ENCODE assay signal across 32 cellular contexts in genomic region chr11:120404495-120404894, GRCh38.
A peak's percentile ranks its signal among the peaks of the same experiment; 100 is the strongest.
DNase-seq lines count a peak whose midpoint lies in the region; ATAC-seq, FAIRE-seq and TF ChIP-seq lines count a peak whose summit lies in the region.
"Had no signal": no experiment of that assay in that cellular context is flagged by ENCODE, and none has a peak within 500 bp of the region (broad histone marks: within the 10 kb centered on the region; RNA-seq: fewer than 3 reads in every experiment).

No MANE protein-coding gene starts in this region.

- WGBS in smooth muscle cell (ENCODE audit: low lambda C conversion rate) = 35% methylated on average over 6 of the region's 6 CpGs

- H3K9me3 ChIP-seq in left ventricle myocardium inferior (replicated peaks) (no peaks in the 10 kb centered on the region), keratinocyte (ENCODE audit: control insufficient read depth, low read depth, low read length) (no peaks in the 10 kb centered on the region), smooth muscle cell (replicated peaks; ENCODE audit: low read depth) (no peaks in the 10 kb centered on the region)
- H3K9me3 ChIP-seq: ascending aorta, ovary, uterus had no signal

- intact Hi-C loops in left ventricle myocardium inferior (cut with micrococcal nuclease) (no loop called here), Right ventricle myocardium inferior (cut with DNase I) (no loop called here)

- H2AFZ ChIP-seq in keratinocyte (ENCODE audit: control insufficient read depth, low read length) = no peak overlapping the region
- no peak overlapping the region for H2AFZ ChIP-seq in smooth muscle cell (ENCODE audit: low read depth)
- H2AFZ ChIP-seq: hepatocyte had no signal

- H3K27me3 Mint-ChIP-seq in mesothelial cell of epicardium (ENCODE audit: low read depth) = no peaks in the 10 kb centered on the region
- H3K27me3 Mint-ChIP-seq: central memory CD8-positive, alpha-beta T cell; memory B cell had no signal

- peaks cover 5% of the 10 kb centered on the region for H3K36me3 Mint-ChIP-seq in mesothelial cell of epicardium
- H3K36me3 Mint-ChIP-seq: activated CD8-positive, alpha-beta memory T cell treated with anti-CD3 and anti-CD28 coated beads, Interleukin-2, amount 10 ng/mL, durations not matched to agents 7 days and 5 days; activated naive CD4-positive, alpha-beta T cell treated with anti-CD3 and anti-CD28 coated beads, Interleukin-2, amount 50 U/mL, for 24 hours; CD8-positive, alpha-beta T cell; natural killer cell had no signal

- H3K4me1 ChIP-seq in left ventricle myocardium inferior (peaks cover 95% of the 10 kb centered on the region), keratinocyte (ENCODE audit: control insufficient read depth, extremely low read depth, insufficient read depth, low read length) (peaks cover 32% of the 10 kb centered on the region), smooth muscle cell (ENCODE audit: low read depth) (peaks cover 59% of the 10 kb centered on the region)
- H3K4me1 ChIP-seq: uterus had no signal

- peaks cover 30% of the 10 kb centered on the region for H3K4me1 Mint-ChIP-seq in mesothelial cell of epicardium
- H3K4me1 Mint-ChIP-seq: activated CD8-positive, alpha-beta memory T cell treated with anti-CD3 and anti-CD28 coated beads, Interleukin-2, amount 10 ng/mL, durations not matched to agents 7 days and 5 days; activated naive CD4-positive, alpha-beta T cell treated with anti-CD3 and anti-CD28 coated beads, Interleukin-2, amount 50 U/mL, for 24 hours; central memory CD8-positive, alpha-beta T cell had no signal

- H3K9me3 Mint-ChIP-seq in mesothelial cell of epicardium = no peaks in the 10 kb centered on the region
- H3K9me3 Mint-ChIP-seq: activated naive CD4-positive, alpha-beta T cell treated with anti-CD3 and anti-CD28 coated beads, Interleukin-2, amount 50 U/mL, for 24 hours; activated T-helper 1 cell treated with anti-CD3 and anti-CD28 coated beads, Interleukin-12 subunit alpha, Interleukin-12 subunit beta, Interleukin-2, Interleukin-4 antibody, amounts not matched to agents 30 ng/mL and 10 ng/mL and 1 ng/mL, durations not matched to agents 14 hours and 24 hours and 36 hours; CD8-positive, alpha-beta T cell; central memory CD8-positive, alpha-beta T cell; memory B cell; natural killer cell had no signal

- H4K20me1 ChIP-seq in keratinocyte (ENCODE audit: control insufficient read depth, extremely low read depth, insufficient read depth, low read length) (peaks cover 2% of the 10 kb centered on the region), smooth muscle cell (ENCODE audit: low read depth) (peaks cover 9% of the 10 kb centered on the region)

- H3K79me2 ChIP-seq in keratinocyte (ENCODE audit: control insufficient read depth, insufficient read depth, low read length) (peaks cover 27% of the 10 kb centered on the region), smooth muscle cell (ENCODE audit: low read depth) (peaks cover 89% of the 10 kb centered on the region)

- ATAC-seq in Right ventricle myocardium inferior (no peak), HG03442 (IDR thresholded peaks at IDR 0.05; ENCODE audit: unreplicated experiment) (no peak), HG02981 (IDR thresholded peaks at IDR 0.05; ENCODE audit: unreplicated experiment) (no peak)
- ATAC-seq: activated CD8-positive, alpha-beta memory T cell treated with anti-CD3 and anti-CD28 coated beads, Interleukin-2, amount 10 ng/mL, durations not matched to agents 7 days and 5 days; CD8-positive, alpha-beta T cell; natural killer cell had no signal

- H3K27me3 ChIP-seq in left ventricle myocardium inferior (ENCODE audit: low read depth) = no peaks in the 10 kb centered on the region
- no peaks in the 10 kb centered on the region for H3K27me3 ChIP-seq in keratinocyte (ENCODE audit: control insufficient read depth, extremely low read depth, insufficient read depth, low read length)
- no peaks in the 10 kb centered on the region for H3K27me3 ChIP-seq in smooth muscle cell (ENCODE audit: low read depth)
- H3K27me3 ChIP-seq: ascending aorta, dorsolateral prefrontal cortex, hepatocyte, ovary, uterus had no signal

- DNase-seq in left ventricle myocardium inferior (no peak), Right ventricle myocardium inferior (ENCODE audit: missing footprints) (no peak), dermis blood vessel endothelial cell (peak; percentile 82), keratinocyte (ENCODE audit: low read depth, low spot score) (no peak), smooth muscle cell (lab: John Stamatoyannopoulos, UW; ENCODE audit: unreplicated experiment) (no peak), mesothelial cell of epicardium (ENCODE audit: low spot score in 2 of 2, unreplicated experiment in 2 of 2) (no peak)
- DNase-seq: activated CD4-positive, alpha-beta T cell treated with anti-CD3 and anti-CD28 coated beads, Interleukin-2, amount 50 U/mL, for 1 hour; activated CD8-positive, alpha-beta memory T cell treated with anti-CD3 and anti-CD28 coated beads, Interleukin-2, amount 10 ng/mL, durations not matched to agents 7 days and 5 days; CD8-positive, alpha-beta T cell; DMS153; dorsolateral prefrontal cortex; Kasumi-1; natural killer cell; NCI-H1694; NCI-H2171 treated with DMSO at 0.1 percent for 48 hours; ovary; right cardiac atrium; Right ventricle myocardium superior; stimulated activated CD4-positive, alpha-beta T cell treated with anti-CD3 and anti-CD28 coated beads, Interleukin-12 subunit alpha, Interleukin-12 subunit beta, amount 100 ng/mL, for 4 hours; stimulated activated CD4-positive, alpha-beta T cell treated with anti-CD3 and anti-CD28 coated beads, Interleukin-4, amount 100 ng/mL, for 24 hours; stimulated activated naive CD4-positive, alpha-beta T cell; T-helper 9 cell; uterus had no signal

- H3K4me3 Mint-ChIP-seq in mesothelial cell of epicardium = no peak overlapping the region
- H3K4me3 Mint-ChIP-seq: activated CD8-positive, alpha-beta memory T cell treated with anti-CD3 and anti-CD28 coated beads, Interleukin-2, amount 10 ng/mL, durations not matched to agents 7 days and 5 days; activated naive CD4-positive, alpha-beta T cell treated with anti-CD3 and anti-CD28 coated beads, Interleukin-2, amount 50 U/mL, for 24 hours; activated T-helper 1 cell treated with anti-CD3 and anti-CD28 coated beads, Interleukin-12 subunit alpha, Interleukin-12 subunit beta, Interleukin-2, Interleukin-4 antibody, amounts not matched to agents 30 ng/mL and 10 ng/mL and 1 ng/mL, durations not matched to agents 14 hours and 24 hours and 36 hours; CD8-positive, alpha-beta T cell; central memory CD8-positive, alpha-beta T cell; memory B cell; natural killer cell had no signal

- peak; percentile 43 for FAIRE-seq in keratinocyte (lab: Jason Lieb, UNC)

- H3K4me2 ChIP-seq in keratinocyte (ENCODE audit: control insufficient read depth, extremely low read depth, insufficient read depth, low read depth, low read length) (peak overlapping the region; percentile 41), smooth muscle cell (peak overlapping the region; percentile 70)
- H3K4me2 ChIP-seq: hepatocyte had no signal

- H3K4me3 ChIP-seq in left ventricle myocardium inferior (no peak overlapping the region), keratinocyte (ENCODE audit: control insufficient read depth in 2 of 3, extremely low read depth in 1 of 3, insufficient read depth in 2 of 3, low read depth in 1 of 3, low read length in 3 of 3) (no peak overlapping the region), smooth muscle cell (no peak overlapping the region)
- H3K4me3 ChIP-seq: ascending aorta, dorsolateral prefrontal cortex, hepatocyte, ovary, uterus had no signal

- H3K36me3 ChIP-seq in left ventricle myocardium inferior (peaks cover 5% of the 10 kb centered on the region), keratinocyte (ENCODE audit: control insufficient read depth in 2 of 2, extremely low read depth in 1 of 2, insufficient read depth in 2 of 2, low read length in 2 of 2) (no peaks in the 10 kb centered on the region), smooth muscle cell (ENCODE audit: low read depth) (no peaks in the 10 kb centered on the region)
- H3K36me3 ChIP-seq: ascending aorta, ovary, uterus had no signal

- no peak overlapping the region for H3K27ac Mint-ChIP-seq in mesothelial cell of epicardium
- H3K27ac Mint-ChIP-seq: activated CD8-positive, alpha-beta memory T cell treated with anti-CD3 and anti-CD28 coated beads, Interleukin-2, amount 10 ng/mL, durations not matched to agents 7 days and 5 days; activated naive CD4-positive, alpha-beta T cell treated with anti-CD3 and anti-CD28 coated beads, Interleukin-2, amount 50 U/mL, for 24 hours; activated T-helper 1 cell treated with anti-CD3 and anti-CD28 coated beads, Interleukin-12 subunit alpha, Interleukin-12 subunit beta, Interleukin-2, Interleukin-4 antibody, amounts not matched to agents 30 ng/mL and 10 ng/mL and 1 ng/mL, durations not matched to agents 14 hours and 24 hours and 36 hours; CD8-positive, alpha-beta T cell; memory B cell; natural killer cell had no signal

- no peaks in the 10 kb centered on the region for H3K9me1 ChIP-seq in keratinocyte (ENCODE audit: control insufficient read depth, extremely low read depth, insufficient read depth, low read length)

- dilution Hi-C loops in keratinocyte (cut with MboI; ENCODE audit: extremely low pct_ligation_motif_present, low sequenced_read_pairs) = no loop called here

- H3K9ac ChIP-seq in keratinocyte (ENCODE audit: control insufficient read depth, extremely low read depth, insufficient read depth, low read length) (no peak overlapping the region), smooth muscle cell (ENCODE audit: low read depth) (no peak overlapping the region)

- peaks cover 20% of the 10 kb centered on the region for H3F3A ChIP-seq in smooth muscle cell (ENCODE audit: low read depth)

- peak overlapping the region; percentile 35 for H3K27ac ChIP-seq in left ventricle myocardium inferior (replicated peaks)
- no peak overlapping the region for H3K27ac ChIP-seq in keratinocyte (ENCODE audit: control insufficient read depth, insufficient read depth, low read length)
- no peak overlapping the region for H3K27ac ChIP-seq in smooth muscle cell (ENCODE audit: low read depth)
- H3K27ac ChIP-seq: ascending aorta, epithelial cell of prostate, hepatocyte, ovary, uterus had no signal

- no peak for TF ChIP-seq CTCF in left ventricle myocardium inferior (IDR thresholded peaks at IDR 0.05; ENCODE audit: borderline replicate concordance)
- TF ChIP-seq CTCF in keratinocyte (optimal IDR thresholded peaks at IDR 0.05 in 1 of 3, IDR thresholded peaks at IDR 0.05 in 1 of 3, conservative IDR thresholded peaks at IDR 0.05 in 1 of 3; ENCODE audit: extremely low read depth in 1 of 3, insufficient read depth in 2 of 3, low read length in 3 of 3) = no peak
- no peak for TF ChIP-seq CTCF in smooth muscle cell (IDR thresholded peaks at IDR 0.05; ENCODE audit: borderline replicate concordance, insufficient read depth, poor library complexity, severe bottlenecking)
- TF ChIP-seq CTCF in mesothelial cell of epicardium (IDR thresholded peaks at IDR 0.05; ENCODE audit: unreplicated experiment) = no peak
